ENCODE assay signal across 20 cellular contexts in genomic region chr2:184564092-184564491, GRCh38. TPM values are rescaled to one million over a fixed set of nuclear protein-coding genes. Genes with fewer than 3 reads are reported as not detected.
DNase-seq lines count a peak whose midpoint lies in the region; ATAC-seq and TF ChIP-seq lines count a peak whose summit lies in the region.
"Had no signal": no experiment of that assay in that cellular context is flagged by ENCODE, and none has a peak within 500 bp of the region (broad histone marks: within the 10 kb centered on the region; RNA-seq: fewer than 3 reads in every experiment).

No MANE protein-coding gene starts in this region.

- DNase-seq in SK-N-SH (peak; percentile 23), SK-N-MC (ENCODE audit: low read depth, low spot score) (no peak), inferior parietal cortex (ENCODE audit: extremely low spot score) (peak; percentile 16), heart right ventricle (no peak)
- no peak for DNase-seq in activated CD4-positive, alpha-beta T cell treated with anti-CD3 and anti-CD28 coated beads, Interleukin-2, amount 50 U/mL, for 1 hour
- DNase-seq: 8988T; Calu3; CD8-positive, alpha-beta T cell; DMS 273 treated with DMSO at 0.1 percent for 48 hours; DMS53; DND-41; EL; HFFc6 had no signal

- intact Hi-C loops in heart right ventricle (cut with DNase I) = no loop called here

- H3K4me1 ChIP-seq in SK-N-SH (ENCODE audit: control insufficient read depth in 1 of 2, insufficient read depth in 2 of 2, low read depth in 1 of 2, low read length in 1 of 2) (no peaks in the 10 kb centered on the region; a peak in 1 of 4 replicates), heart right ventricle (no peaks in the 10 kb centered on the region)
- H3K4me1 ChIP-seq: HAP-1 had no signal

- H3K4me3 ChIP-seq in SK-N-SH (ENCODE audit: low read depth in 2 of 2, low read length in 1 of 2) (no peak overlapping the region), SK-N-MC (peak overlapping the region; percentile 4), heart right ventricle (no peak overlapping the region)
- H3K4me3 ChIP-seq: BLaER1 treated with 17β-estradiol and CSF1 and Interleukin-3, amounts not matched to agents 10 nM and 100 nM; GM12878; HAP-1 had no signal

- no peaks in the 10 kb centered on the region for H3K36me3 ChIP-seq in SK-N-SH (replicated peaks in 1 of 2; ENCODE audit: control insufficient read depth in 1 of 2, insufficient read depth in 2 of 2, low read length in 1 of 2)
- no peaks in the 10 kb centered on the region for H3K36me3 ChIP-seq in SK-N-MC (ENCODE audit: insufficient read depth, low read length)
- H3K36me3 ChIP-seq in heart right ventricle = no peaks in the 10 kb centered on the region
- H3K36me3 ChIP-seq: BLaER1 treated with 17β-estradiol and CSF1 and Interleukin-3, amounts not matched to agents 10 nM and 100 nM; HAP-1 had no signal

- no peaks in the 10 kb centered on the region for H3K9me2 ChIP-seq in SK-N-SH

- H3K27me3 ChIP-seq in SK-N-SH (ENCODE audit: insufficient read depth) (no peaks in the 10 kb centered on the region), heart right ventricle (no peaks in the 10 kb centered on the region)
- H3K27me3 ChIP-seq: BLaER1 treated with 17β-estradiol and CSF1 and Interleukin-3, amounts not matched to agents 10 nM and 100 nM had no signal

- TF ChIP-seq CTCF in SK-N-SH (IDR thresholded peaks at IDR 0.05) = no peak
- TF ChIP-seq CTCF in heart right ventricle (IDR thresholded peaks at IDR 0.05) = no peak

- no peak overlapping the region for H3K4me2 ChIP-seq in SK-N-SH
- H3K4me2 ChIP-seq: BLaER1 treated with 17β-estradiol and CSF1 and Interleukin-3, amounts not matched to agents 10 nM and 100 nM had no signal

- H3K9me3 ChIP-seq in SK-N-SH (no peaks in the 10 kb centered on the region), SK-N-MC (ENCODE audit: low read depth, low read length) (no peaks in the 10 kb centered on the region), heart right ventricle (no peaks in the 10 kb centered on the region)
- H3K9me3 ChIP-seq: HAP-1 had no signal

- H3K79me2 ChIP-seq in SK-N-SH (ENCODE audit: insufficient read depth) = no peaks in the 10 kb centered on the region

- H3F3A ChIP-seq in SK-N-SH (replicated peaks; ENCODE audit: insufficient read depth) = no peaks in the 10 kb centered on the region

- ATAC-seq in SK-N-SH treated with all-trans-retinoic acid at 6 μM for 48 hours (no peak), heart right ventricle (no peak), GM18907 (IDR thresholded peaks at IDR 0.05; ENCODE audit: unreplicated experiment) (no peak)
- ATAC-seq: CD8-positive, alpha-beta T cell; GM12878 had no signal

- CTCF ChIA-PET in SK-N-SH (lab: Yijun Ruan, JAX) = no interaction called here

- WGBS in SK-N-SH (ENCODE audit: low lambda C conversion rate) = 17% methylated on average over 1 of the region's 1 CpG
- WGBS in heart right ventricle, 2 donors = 43 to 56% methylated on average over 1 of the region's 1 CpG

- H4K20me1 ChIP-seq in SK-N-SH (ENCODE audit: insufficient read depth) = no peaks in the 10 kb centered on the region
- H4K20me1 ChIP-seq: BLaER1 treated with 17β-estradiol and CSF1 and Interleukin-3, amounts not matched to agents 10 nM and 100 nM had no signal

- no peak for TF ChIP-seq RAD21 in SK-N-SH (IDR thresholded peaks at IDR 0.05; ENCODE audit: low read length)

- H3K27ac ChIP-seq in SK-N-SH (ENCODE audit: low read depth in 2 of 2, low read length in 1 of 2) (no peak overlapping the region; a peak in 1 of 4 replicates), SK-N-MC (peak overlapping the region; percentile 81), heart right ventricle (no peak overlapping the region)
- H3K27ac ChIP-seq: BLaER1 treated with 17β-estradiol and CSF1 and Interleukin-3, amounts not matched to agents 10 nM and 100 nM had no signal

- no peak for TF ChIP-seq EP300 in SK-N-SH (IDR thresholded peaks at IDR 0.05; ENCODE audit: borderline replicate concordance in 1 of 2, low read depth in 1 of 2, low read length in 1 of 2)

- H3K9ac ChIP-seq in SK-N-SH (no peak overlapping the region), SK-N-MC (ENCODE audit: insufficient read length) (peak overlapping the region; percentile 0)
- H3K9ac ChIP-seq: BLaER1 treated with 17β-estradiol and CSF1 and Interleukin-3, amounts not matched to agents 10 nM and 100 nM had no signal

- POLR2A ChIA-PET in SK-N-SH (lab: Yijun Ruan, JAX) = no interaction called here

- H2AFZ ChIP-seq in SK-N-SH (ENCODE audit: low read depth) = no peak overlapping the region

TF ChIP-seq in SK-N-SH, 30 proteins besides CTCF, POLR2A, EP300 and RAD21:
- TF ChIP-seq GATA2 (CRISPR knock-in tag; IDR thresholded peaks at IDR 0.05) = peak; percentile 11; the same call in 1 of the 2 replicates
- TF ChIP-seq SIN3A (IDR thresholded peaks at IDR 0.05; ENCODE audit: borderline replicate concordance, low read depth, low read length) = no peak
TF ChIP-seq in SK-N-SH: peak in this region for 1.

TF ChIP-seq in SK-N-SH treated with all-trans-retinoic acid at 6 μM for 48 hours, 23 proteins besides CTCF, POLR2A, EP300 and RAD21:
- TF ChIP-seq CREB5 (CRISPR knock-in tag; IDR thresholded peaks at IDR 0.05; ENCODE audit: low read depth) (no peak), CSDC2 (CRISPR knock-in tag; IDR thresholded peaks at IDR 0.05) (no peak), RARB (CRISPR knock-in tag; IDR thresholded peaks at IDR 0.05) (no peak), ZNF565 (CRISPR knock-in tag; conservative IDR thresholded peaks at IDR 0.05; ENCODE audit: low read depth) (no peak), BACH2 (CRISPR knock-in tag; IDR thresholded peaks at IDR 0.05; ENCODE audit: borderline replicate concordance) (no peak), TCF4 (CRISPR knock-in tag; IDR thresholded peaks at IDR 0.05; ENCODE audit: borderline replicate concordance) (no peak), CSRNP3 (CRISPR knock-in tag; IDR thresholded peaks at IDR 0.05) (no peak), ISL1 (CRISPR knock-in tag; IDR thresholded peaks at IDR 0.05) (no peak), ESRRG (CRISPR knock-in tag; IDR thresholded peaks at IDR 0.05) (no peak), SNAI2 (CRISPR knock-in tag; IDR thresholded peaks at IDR 0.05) (no peak), PPARA (CRISPR knock-in tag; IDR thresholded peaks at IDR 0.05; ENCODE audit: borderline replicate concordance) (no peak), ZNF8 (CRISPR knock-in tag; IDR thresholded peaks at IDR 0.05) (no peak), ZFP30 (CRISPR knock-in tag; IDR thresholded peaks at IDR 0.05) (no peak), ZNF70 (CRISPR knock-in tag; IDR thresholded peaks at IDR 0.05) (no peak), GLIS3 (CRISPR knock-in tag; IDR thresholded peaks at IDR 0.05) (no peak)

RNA-seq across cellular contexts. Expression of gene ZNF804A, which starts 34.2 kb away (rescaled TPM):
- polyA plus RNA-seq in SK-N-SH (2012; rRNA removed) (0.02 TPM in 2 replicates), heart right ventricle (under 1 TPM in 1 of 2 donors, not detected in 1; 0.03 TPM)
- polyA plus RNA-seq in SK-N-SH (2012; cell fraction: cytosol; rRNA removed) = 0.01 and 0.03 TPM in 2 replicates
- 0.02 TPM in 1 of 2 replicates, not detected in the other for polyA plus RNA-seq in SK-N-SH (2012; cell fraction: nucleus; rRNA removed)
- total RNA-seq in heart right ventricle = under 1 TPM in 2 of 10 donors, not detected in 8; 0.07 to 0.12 TPM
- total RNA-seq: CD8-positive, alpha-beta T cell; G401; H1 had no signal

Comparison
In these comparisons a context has a peak if more than half of its experiments do, and no peak if none do; other contexts are left out.
1. DNase-seq: peak in SK-N-SH (single experiment) and inferior parietal cortex (single experiment); none in SK-N-MC (single experiment), heart right ventricle (0 of 2) and activated CD4-positive, alpha-beta T cell treated with anti-CD3 and anti-CD28 coated beads, Interleukin-2, amount 50 U/mL, for 1 hour (single experiment).